In the genomic region with DNA sequence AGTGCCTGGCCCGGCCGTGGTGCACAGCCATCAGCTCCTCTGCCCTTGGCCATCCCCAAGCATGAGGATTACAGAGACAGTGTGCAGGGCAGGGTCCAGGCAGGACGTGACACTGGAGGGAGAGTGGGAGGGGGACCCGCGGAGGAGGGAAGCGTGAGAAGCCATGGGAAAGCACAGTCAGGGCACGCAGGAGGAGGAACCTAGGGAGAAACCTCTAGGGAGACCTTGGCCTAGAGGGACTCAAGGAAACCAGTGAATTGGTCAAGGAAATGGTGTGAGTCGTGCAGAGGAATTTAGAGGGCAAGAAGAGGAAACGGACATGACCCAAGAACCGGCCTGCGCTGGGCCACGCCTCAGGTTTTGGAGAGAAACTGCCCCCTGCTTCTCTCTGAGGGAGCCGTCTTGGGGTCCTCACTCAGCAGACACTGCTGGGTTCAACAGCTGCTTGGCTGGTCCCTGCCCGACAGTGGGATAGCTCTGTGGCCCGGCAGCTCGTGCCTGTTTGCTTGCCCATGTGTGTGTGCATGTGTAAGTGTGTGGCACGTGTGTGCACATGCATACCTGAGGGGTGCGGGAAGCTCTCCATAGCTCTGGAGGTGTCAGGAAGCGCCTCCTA, we compare ENCODE assay signal across 22 cellular contexts. TPM values are rescaled to one million over a fixed set of nuclear protein-coding genes. Genes with fewer than 3 reads are reported as not detected.
DNase-seq lines count a peak whose midpoint lies in the region; ATAC-seq and TF ChIP-seq lines count a peak whose summit lies in the region.
"Had no signal": no experiment of that assay in that cellular context is flagged by ENCODE, and none has a peak within 500 bp of the region (broad histone marks: within the 10 kb centered on the region; RNA-seq: fewer than 3 reads in every experiment).

No MANE protein-coding gene starts in this region.

- no peak overlapping the region for H3K27ac Mint-ChIP-seq in CD14-positive monocyte
- H3K27ac Mint-ChIP-seq: activated CD8-positive, alpha-beta T cell treated with anti-CD3 and anti-CD28 coated beads, Interleukin-2, amount 10 ng/mL, durations not matched to agents 7 days and 5 days; endodermal cell had no signal

- H3K36me3 Mint-ChIP-seq in CD14-positive monocyte = no peaks in the 10 kb centered on the region

- peak; percentile 34 for DNase-seq in CD14-positive monocyte (ENCODE audit: low spot score)
- DNase-seq in M059J (ENCODE audit: low read depth) = peak; percentile 40
- peak; percentile 48 for DNase-seq in left ventricle myocardium superior
- DNase-seq in posterior cingulate gyrus = peak in 6 of 10 donors; percentile 6 to 69 (median 41)
- no peak for DNase-seq in DMS53 treated with DMSO at 0.1 percent for 48 hours (lab: John Stamatoyannopoulos, UW; ENCODE audit: unreplicated experiment)
- DNase-seq in NOMO-1 treated with dmso at 0.1 percent for 144 hours (lab: John Stamatoyannopoulos, UW; ENCODE audit: unreplicated experiment) = no peak
- DNase-seq: activated CD8-positive, alpha-beta T cell treated with anti-CD3 and anti-CD28 coated beads, Interleukin-2, amount 10 ng/mL, durations not matched to agents 7 days and 5 days; activated T-cell treated with anti-CD3 and anti-CD28 coated beads, Interleukin-2, amount 50 U/mL, for 4 hours; NCI-H1092; NCI-H2081; nucleus accumbens; substantia nigra had no signal

- ATAC-seq in left ventricle myocardium superior = no peak
- no peak for ATAC-seq in GM21423 (IDR thresholded peaks at IDR 0.05; ENCODE audit: unreplicated experiment)
- ATAC-seq in GM19328 (IDR thresholded peaks at IDR 0.05; ENCODE audit: unreplicated experiment) = no peak
- ATAC-seq: activated CD4-positive, CD25-positive, alpha-beta regulatory T cell treated with anti-CD3 and anti-CD28 coated beads, Interleukin-2, amount 50 U/mL, for 24 hours; activated CD8-positive, alpha-beta T cell treated with anti-CD3 and anti-CD28 coated beads, Interleukin-2, amount 10 ng/mL, durations not matched to agents 7 days and 5 days; activated T-cell treated with anti-CD3 and anti-CD28 coated beads, Interleukin-2, amount 50 U/mL, for 4 hours; GM12878 had no signal

- no peaks in the 10 kb centered on the region for H3K9me3 Mint-ChIP-seq in CD14-positive monocyte
- H3K9me3 Mint-ChIP-seq: activated T-cell treated with anti-CD3 and anti-CD28 coated beads, Interleukin-2, amount 50 U/mL, for 4 hours; endodermal cell had no signal

- no peak for TF ChIP-seq CTCF in CD14-positive monocyte (IDR thresholded peaks at IDR 0.05)

- H3K4me1 Mint-ChIP-seq in CD14-positive monocyte = no peaks in the 10 kb centered on the region

- H3K4me3 Mint-ChIP-seq in CD14-positive monocyte = no peak overlapping the region
- H3K4me3 Mint-ChIP-seq: activated CD8-positive, alpha-beta T cell treated with anti-CD3 and anti-CD28 coated beads, Interleukin-2, amount 10 ng/mL, durations not matched to agents 7 days and 5 days; activated T-cell treated with anti-CD3 and anti-CD28 coated beads, Interleukin-2, amount 50 U/mL, for 4 hours; endodermal cell had no signal

- H3K27me3 Mint-ChIP-seq in CD14-positive monocyte (ENCODE audit: low read depth in 3 of 3) = peaks cover 0 to 5% (median 2%) of the 10 kb centered on the region in 3 donors

- intact Hi-C loops in CD14-positive monocyte (cut with micrococcal nuclease) (no loop called here), left ventricle myocardium superior (cut with micrococcal nuclease) (no loop called here), posterior cingulate gyrus (cut with DNase I) (no loop called here)

RNA-seq across cellular contexts. Expression of a gene that starts 3.2 kb away (rescaled TPM):
- not detected for polyA plus RNA-seq in CD14-positive monocyte
- total RNA-seq in M059J (2014; rRNA removed; shearing (Covaris generic)) = 0.52 TPM in 1 of 2 replicates, not detected in the other
- 0.25 TPM for total RNA-seq in left ventricle myocardium superior
- total RNA-seq: activated CD8-positive, alpha-beta T cell treated with anti-CD3 and anti-CD28 coated beads, Interleukin-2, amount 10 ng/mL, durations not matched to agents 7 days and 5 days; activated T-cell treated with anti-CD3 and anti-CD28 coated beads, Interleukin-2, amount 50 U/mL, for 4 hours; cerebellum; endodermal cell; GM12878; H1; HT-29; NCI-H460 had no signal
- polyA plus RNA-seq: GM12878, H1, lung had no signal

RNA-seq across cellular contexts. Expression of a gene that starts 10.8 kb away (rescaled TPM):
- polyA plus RNA-seq in CD14-positive monocyte = not detected
- total RNA-seq in M059J (2014; rRNA removed; shearing (Covaris generic)) = 0.05 TPM in 2 replicates
- total RNA-seq in left ventricle myocardium superior = 1,459 TPM
- total RNA-seq: HT-29 had no signal

Comparison
In these comparisons a context has a peak if more than half of its experiments do, and no peak if none do; other contexts are left out.
1. DNase-seq: peak in CD14-positive monocyte (single experiment), M059J (single experiment), left ventricle myocardium superior (single experiment) and posterior cingulate gyrus (6 of 10); none in DMS53 treated with DMSO at 0.1 percent for 48 hours (single experiment) and NOMO-1 treated with dmso at 0.1 percent for 144 hours (single experiment).
2. RNA of a gene that starts 10.8 kb away (total RNA-seq): 1,459 TPM in left ventricle myocardium superior (single experiment); 0.05 TPM in M059J; every median in the first group is over 1,000 times any median in the second.